Comparison of ENCODE assay signal across 2 cellular contexts in genomic region chrX:16772460-16772859, GRCh38.
A peak's percentile ranks its signal among the peaks of the same experiment; 100 is the strongest.
TF ChIP-seq lines count a peak whose summit lies in the region.

No MANE protein-coding gene starts in this region.

TF ChIP-seq in H1, 55 proteins besides CTCF, POLR2A, EP300 and RAD21:
- TF ChIP-seq CBX8 (IDR thresholded peaks at IDR 0.05; ENCODE audit: borderline replicate concordance, low read depth, low read length) (no peak), SP1 (IDR thresholded peaks at IDR 0.05; ENCODE audit: low read depth, low read length) (peak; percentile 60)
TF ChIP-seq in H1: peak in this region for 1.

TF ChIP-seq in neural cell, 6 proteins besides CTCF, POLR2A, EP300 and RAD21:
- TF ChIP-seq REST (IDR thresholded peaks at IDR 0.05; ENCODE audit: borderline replicate concordance) (no peak), POLR2AphosphoS5 (IDR thresholded peaks at IDR 0.05) (no peak), MXI1 (conservative IDR thresholded peaks at IDR 0.05; ENCODE audit: poor library complexity, severe bottlenecking) (no peak), TAF1 (IDR thresholded peaks at IDR 0.05; ENCODE audit: low read depth) (no peak)
